ENCODE assay signal across 1 cellular context in the genomic region with DNA sequence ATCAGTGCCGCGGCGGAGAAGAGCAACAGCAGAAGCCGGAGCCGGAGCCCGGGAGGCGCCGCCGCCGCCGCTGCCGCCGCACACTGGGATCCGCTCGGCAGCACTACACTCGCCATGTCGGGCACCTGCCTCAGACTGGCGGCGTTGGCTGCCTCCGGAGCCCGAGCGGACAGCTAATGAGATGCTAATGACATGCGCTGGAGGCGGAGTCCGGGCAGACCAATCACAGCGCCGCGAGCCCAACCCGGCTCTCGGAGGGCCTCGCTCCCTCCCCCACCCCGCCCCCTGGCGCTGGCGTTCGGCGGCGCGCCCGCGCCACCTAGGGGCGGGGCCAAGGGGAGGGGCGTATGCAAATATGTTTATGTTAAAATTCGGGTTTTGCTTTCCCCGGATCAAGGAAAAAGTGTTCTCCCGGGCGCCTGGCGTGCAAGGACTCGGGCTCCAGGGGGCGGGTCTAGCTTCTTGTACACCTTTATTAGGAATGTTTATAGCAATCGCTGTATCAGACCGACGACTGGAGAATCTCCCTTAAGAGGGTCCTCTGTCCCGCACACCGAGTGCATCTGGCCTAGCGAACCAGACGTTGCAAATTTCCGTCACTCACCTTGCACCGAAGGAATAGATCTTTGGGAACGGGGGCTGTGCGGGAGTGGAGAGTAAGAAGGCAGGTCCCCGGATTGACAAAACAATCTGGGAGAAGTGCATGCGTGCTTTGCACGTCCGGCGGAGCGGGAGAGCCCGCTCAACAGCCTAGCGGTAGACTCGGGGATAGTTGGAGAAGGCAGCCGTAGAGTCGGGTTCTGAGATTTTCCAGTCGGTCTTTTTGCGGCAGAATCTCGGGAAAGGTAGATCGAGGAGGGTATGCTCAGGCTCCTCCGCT.
TF ChIP-seq lines count a peak whose summit lies in the region.

A gene (minus strand): TSS at position 137 of the 880 bp plus-strand sequence.

TF ChIP-seq in HepG2, 621 proteins besides CTCF, POLR2A, EP300 and RAD21 (continued from another document and continues in another):
- TF ChIP-seq, protein P1, sequence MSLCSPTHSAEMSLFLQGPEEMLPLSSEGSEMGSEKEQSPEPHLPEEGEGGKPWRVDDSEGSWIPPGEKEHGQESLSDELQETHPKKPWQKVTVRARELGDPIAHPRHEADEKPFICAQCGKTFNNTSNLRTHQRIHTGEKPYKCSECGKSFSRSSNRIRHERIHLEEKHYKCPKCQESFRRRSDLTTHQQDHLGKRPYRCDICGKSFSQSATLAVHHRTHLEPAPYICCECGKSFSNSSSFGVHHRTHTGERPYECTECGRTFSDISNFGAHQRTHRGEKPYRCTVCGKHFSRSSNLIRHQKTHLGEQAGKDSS (CRISPR knock-in tag; IDR thresholded peaks at IDR 0.05; ENCODE audit: borderline replicate concordance, low read depth), result 0 out of 2 replicates have a peak, but pooled peaks have one; percentile 64
- no peak; the same call in 1 of the 2 replicates for TF ChIP-seq DNMT3B (CRISPR knock-in tag; conservative IDR thresholded peaks at IDR 0.05)
- TF ChIP-seq MAZ (IDR thresholded peaks at IDR 0.05; ENCODE audit: borderline replicate concordance, low read depth, low read length), result peak; percentile 98
- TF ChIP-seq MAZ (CRISPR knock-in tag; IDR thresholded peaks at IDR 0.05; ENCODE audit: low read depth), result 0 out of 2 replicates have a peak, but pooled peaks have one; percentile 72
- TF ChIP-seq SKI (IDR thresholded peaks at IDR 0.05; ENCODE audit: partially characterized antibody), result peak; percentile 80
- TF ChIP-seq, protein P2, sequence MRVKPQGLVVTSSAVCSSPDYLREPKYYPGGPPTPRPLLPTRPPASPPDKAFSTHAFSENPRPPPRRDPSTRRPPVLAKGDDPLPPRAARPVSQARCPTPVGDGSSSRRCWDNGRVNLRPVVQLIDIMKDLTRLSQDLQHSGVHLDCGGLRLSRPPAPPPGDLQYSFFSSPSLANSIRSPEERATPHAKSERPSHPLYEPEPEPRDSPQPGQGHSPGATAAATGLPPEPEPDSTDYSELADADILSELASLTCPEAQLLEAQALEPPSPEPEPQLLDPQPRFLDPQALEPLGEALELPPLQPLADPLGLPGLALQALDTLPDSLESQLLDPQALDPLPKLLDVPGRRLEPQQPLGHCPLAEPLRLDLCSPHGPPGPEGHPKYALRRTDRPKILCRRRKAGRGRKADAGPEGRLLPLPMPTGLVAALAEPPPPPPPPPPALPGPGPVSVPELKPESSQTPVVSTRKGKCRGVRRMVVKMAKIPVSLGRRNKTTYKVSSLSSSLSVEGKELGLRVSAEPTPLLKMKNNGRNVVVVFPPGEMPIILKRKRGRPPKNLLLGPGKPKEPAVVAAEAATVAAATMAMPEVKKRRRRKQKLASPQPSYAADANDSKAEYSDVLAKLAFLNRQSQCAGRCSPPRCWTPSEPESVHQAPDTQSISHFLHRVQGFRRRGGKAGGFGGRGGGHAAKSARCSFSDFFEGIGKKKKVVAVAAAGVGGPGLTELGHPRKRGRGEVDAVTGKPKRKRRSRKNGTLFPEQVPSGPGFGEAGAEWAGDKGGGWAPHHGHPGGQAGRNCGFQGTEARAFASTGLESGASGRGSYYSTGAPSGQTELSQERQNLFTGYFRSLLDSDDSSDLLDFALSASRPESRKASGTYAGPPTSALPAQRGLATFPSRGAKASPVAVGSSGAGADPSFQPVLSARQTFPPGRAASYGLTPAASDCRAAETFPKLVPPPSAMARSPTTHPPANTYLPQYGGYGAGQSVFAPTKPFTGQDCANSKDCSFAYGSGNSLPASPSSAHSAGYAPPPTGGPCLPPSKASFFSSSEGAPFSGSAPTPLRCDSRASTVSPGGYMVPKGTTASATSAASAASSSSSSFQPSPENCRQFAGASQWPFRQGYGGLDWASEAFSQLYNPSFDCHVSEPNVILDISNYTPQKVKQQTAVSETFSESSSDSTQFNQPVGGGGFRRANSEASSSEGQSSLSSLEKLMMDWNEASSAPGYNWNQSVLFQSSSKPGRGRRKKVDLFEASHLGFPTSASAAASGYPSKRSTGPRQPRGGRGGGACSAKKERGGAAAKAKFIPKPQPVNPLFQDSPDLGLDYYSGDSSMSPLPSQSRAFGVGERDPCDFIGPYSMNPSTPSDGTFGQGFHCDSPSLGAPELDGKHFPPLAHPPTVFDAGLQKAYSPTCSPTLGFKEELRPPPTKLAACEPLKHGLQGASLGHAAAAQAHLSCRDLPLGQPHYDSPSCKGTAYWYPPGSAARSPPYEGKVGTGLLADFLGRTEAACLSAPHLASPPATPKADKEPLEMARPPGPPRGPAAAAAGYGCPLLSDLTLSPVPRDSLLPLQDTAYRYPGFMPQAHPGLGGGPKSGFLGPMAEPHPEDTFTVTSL (CRISPR knock-in tag; IDR thresholded peaks at IDR 0.05; ENCODE audit: borderline replicate concordance), result 0 out of 2 replicates have a peak, but pooled peaks have one; percentile 13
- no peak for TF ChIP-seq ZKSCAN5 (CRISPR knock-in tag; IDR thresholded peaks at IDR 0.05)
- TF ChIP-seq ZSCAN29 (CRISPR knock-in tag; conservative IDR thresholded peaks at IDR 0.05), result peak; percentile 85
- no peak for TF ChIP-seq TP53 (CRISPR knock-in tag; conservative IDR thresholded peaks at IDR 0.05)
- TF ChIP-seq, protein P3, sequence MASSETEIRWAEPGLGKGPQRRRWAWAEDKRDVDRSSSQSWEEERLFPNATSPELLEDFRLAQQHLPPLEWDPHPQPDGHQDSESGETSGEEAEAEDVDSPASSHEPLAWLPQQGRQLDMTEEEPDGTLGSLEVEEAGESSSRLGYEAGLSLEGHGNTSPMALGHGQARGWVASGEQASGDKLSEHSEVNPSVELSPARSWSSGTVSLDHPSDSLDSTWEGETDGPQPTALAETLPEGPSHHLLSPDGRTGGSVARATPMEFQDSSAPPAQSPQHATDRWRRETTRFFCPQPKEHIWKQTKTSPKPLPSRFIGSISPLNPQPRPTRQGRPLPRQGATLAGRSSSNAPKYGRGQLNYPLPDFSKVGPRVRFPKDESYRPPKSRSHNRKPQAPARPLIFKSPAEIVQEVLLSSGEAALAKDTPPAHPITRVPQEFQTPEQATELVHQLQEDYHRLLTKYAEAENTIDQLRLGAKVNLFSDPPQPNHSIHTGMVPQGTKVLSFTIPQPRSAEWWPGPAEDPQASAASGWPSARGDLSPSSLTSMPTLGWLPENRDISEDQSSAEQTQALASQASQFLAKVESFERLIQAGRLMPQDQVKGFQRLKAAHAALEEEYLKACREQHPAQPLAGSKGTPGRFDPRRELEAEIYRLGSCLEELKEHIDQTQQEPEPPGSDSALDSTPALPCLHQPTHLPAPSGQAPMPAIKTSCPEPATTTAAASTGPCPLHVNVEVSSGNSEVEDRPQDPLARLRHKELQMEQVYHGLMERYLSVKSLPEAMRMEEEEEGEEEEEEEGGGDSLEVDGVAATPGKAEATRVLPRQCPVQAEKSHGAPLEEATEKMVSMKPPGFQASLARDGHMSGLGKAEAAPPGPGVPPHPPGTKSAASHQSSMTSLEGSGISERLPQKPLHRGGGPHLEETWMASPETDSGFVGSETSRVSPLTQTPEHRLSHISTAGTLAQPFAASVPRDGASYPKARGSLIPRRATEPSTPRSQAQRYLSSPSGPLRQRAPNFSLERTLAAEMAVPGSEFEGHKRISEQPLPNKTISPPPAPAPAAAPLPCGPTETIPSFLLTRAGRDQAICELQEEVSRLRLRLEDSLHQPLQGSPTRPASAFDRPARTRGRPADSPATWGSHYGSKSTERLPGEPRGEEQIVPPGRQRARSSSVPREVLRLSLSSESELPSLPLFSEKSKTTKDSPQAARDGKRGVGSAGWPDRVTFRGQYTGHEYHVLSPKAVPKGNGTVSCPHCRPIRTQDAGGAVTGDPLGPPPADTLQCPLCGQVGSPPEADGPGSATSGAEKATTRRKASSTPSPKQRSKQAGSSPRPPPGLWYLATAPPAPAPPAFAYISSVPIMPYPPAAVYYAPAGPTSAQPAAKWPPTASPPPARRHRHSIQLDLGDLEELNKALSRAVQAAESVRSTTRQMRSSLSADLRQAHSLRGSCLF (CRISPR knock-in tag; IDR thresholded peaks at IDR 0.05; ENCODE audit: borderline replicate concordance), result no peak
- peak; percentile 71; the same call in 1 of the 2 replicates for TF ChIP-seq KDM4B (CRISPR knock-in tag; IDR thresholded peaks at IDR 0.05)
- TF ChIP-seq, protein P4, sequence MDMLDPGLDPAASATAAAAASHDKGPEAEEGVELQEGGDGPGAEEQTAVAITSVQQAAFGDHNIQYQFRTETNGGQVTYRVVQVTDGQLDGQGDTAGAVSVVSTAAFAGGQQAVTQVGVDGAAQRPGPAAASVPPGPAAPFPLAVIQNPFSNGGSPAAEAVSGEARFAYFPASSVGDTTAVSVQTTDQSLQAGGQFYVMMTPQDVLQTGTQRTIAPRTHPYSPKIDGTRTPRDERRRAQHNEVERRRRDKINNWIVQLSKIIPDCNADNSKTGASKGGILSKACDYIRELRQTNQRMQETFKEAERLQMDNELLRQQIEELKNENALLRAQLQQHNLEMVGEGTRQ (IDR thresholded peaks at IDR 0.05; ENCODE audit: low read depth, low read length), result no peak
- TF ChIP-seq, protein P4 (CRISPR knock-in tag; IDR thresholded peaks at IDR 0.05; ENCODE audit: borderline replicate concordance), result no peak
- TF ChIP-seq MYC (CRISPR knock-in tag; IDR thresholded peaks at IDR 0.05; ENCODE audit: borderline replicate concordance), result peak; percentile 37; the same call in 1 of the 2 replicates
- TF ChIP-seq, protein P5, sequence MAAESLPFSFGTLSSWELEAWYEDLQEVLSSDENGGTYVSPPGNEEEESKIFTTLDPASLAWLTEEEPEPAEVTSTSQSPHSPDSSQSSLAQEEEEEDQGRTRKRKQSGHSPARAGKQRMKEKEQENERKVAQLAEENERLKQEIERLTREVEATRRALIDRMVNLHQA (CRISPR knock-in tag; IDR thresholded peaks at IDR 0.05), result no peak
- TF ChIP-seq, protein P6, sequence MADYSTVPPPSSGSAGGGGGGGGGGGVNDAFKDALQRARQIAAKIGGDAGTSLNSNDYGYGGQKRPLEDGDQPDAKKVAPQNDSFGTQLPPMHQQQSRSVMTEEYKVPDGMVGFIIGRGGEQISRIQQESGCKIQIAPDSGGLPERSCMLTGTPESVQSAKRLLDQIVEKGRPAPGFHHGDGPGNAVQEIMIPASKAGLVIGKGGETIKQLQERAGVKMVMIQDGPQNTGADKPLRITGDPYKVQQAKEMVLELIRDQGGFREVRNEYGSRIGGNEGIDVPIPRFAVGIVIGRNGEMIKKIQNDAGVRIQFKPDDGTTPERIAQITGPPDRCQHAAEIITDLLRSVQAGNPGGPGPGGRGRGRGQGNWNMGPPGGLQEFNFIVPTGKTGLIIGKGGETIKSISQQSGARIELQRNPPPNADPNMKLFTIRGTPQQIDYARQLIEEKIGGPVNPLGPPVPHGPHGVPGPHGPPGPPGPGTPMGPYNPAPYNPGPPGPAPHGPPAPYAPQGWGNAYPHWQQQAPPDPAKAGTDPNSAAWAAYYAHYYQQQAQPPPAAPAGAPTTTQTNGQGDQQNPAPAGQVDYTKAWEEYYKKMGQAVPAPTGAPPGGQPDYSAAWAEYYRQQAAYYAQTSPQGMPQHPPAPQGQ (CRISPR knock-in tag; IDR thresholded peaks at IDR 0.05; ENCODE audit: borderline replicate concordance), result no peak
- no peak for TF ChIP-seq NONO (IDR thresholded peaks at IDR 0.05)
- TF ChIP-seq NONO (CRISPR knock-in tag; conservative IDR thresholded peaks at IDR 0.05), result peak; percentile 76; the same call in 1 of the 2 replicates
- 0 out of 2 replicates have a peak, but pooled peaks have one; percentile 33 for TF ChIP-seq ZNF670 (CRISPR knock-in tag; IDR thresholded peaks at IDR 0.05; ENCODE audit: borderline replicate concordance)
- no peak for TF ChIP-seq FOXA3 (CRISPR knock-in tag; IDR thresholded peaks at IDR 0.05)
- no peak for TF ChIP-seq ZNF749 (CRISPR knock-in tag; IDR thresholded peaks at IDR 0.05; ENCODE audit: borderline replicate concordance)
- TF ChIP-seq BORCS8-MEF2B (CRISPR knock-in tag; IDR thresholded peaks at IDR 0.05), result peak; percentile 14; the same call in 1 of the 2 replicates
- 0 out of 2 replicates have a peak, but pooled peaks have one; percentile 47 for TF ChIP-seq HOXD1 (CRISPR knock-in tag; IDR thresholded peaks at IDR 0.05)
- peak; percentile 28 for TF ChIP-seq SP5 (CRISPR knock-in tag; IDR thresholded peaks at IDR 0.05; ENCODE audit: borderline replicate concordance, low read depth)
- TF ChIP-seq GABPA (IDR thresholded peaks at IDR 0.05; ENCODE audit: low read depth, low read length), result no peak
- TF ChIP-seq GABPA (CRISPR knock-in tag; IDR thresholded peaks at IDR 0.05; ENCODE audit: low read depth), result 0 out of 2 replicates have a peak, but pooled peaks have one; percentile 16
- TF ChIP-seq, protein P7, sequence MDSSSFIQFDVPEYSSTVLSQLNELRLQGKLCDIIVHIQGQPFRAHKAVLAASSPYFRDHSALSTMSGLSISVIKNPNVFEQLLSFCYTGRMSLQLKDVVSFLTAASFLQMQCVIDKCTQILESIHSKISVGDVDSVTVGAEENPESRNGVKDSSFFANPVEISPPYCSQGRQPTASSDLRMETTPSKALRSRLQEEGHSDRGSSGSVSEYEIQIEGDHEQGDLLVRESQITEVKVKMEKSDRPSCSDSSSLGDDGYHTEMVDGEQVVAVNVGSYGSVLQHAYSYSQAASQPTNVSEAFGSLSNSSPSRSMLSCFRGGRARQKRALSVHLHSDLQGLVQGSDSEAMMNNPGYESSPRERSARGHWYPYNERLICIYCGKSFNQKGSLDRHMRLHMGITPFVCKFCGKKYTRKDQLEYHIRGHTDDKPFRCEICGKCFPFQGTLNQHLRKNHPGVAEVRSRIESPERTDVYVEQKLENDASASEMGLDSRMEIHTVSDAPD (CRISPR knock-in tag; IDR thresholded peaks at IDR 0.05), result no peak
- 0 out of 2 replicates have a peak, but pooled peaks have one; percentile 54 for TF ChIP-seq RXRB (CRISPR knock-in tag; IDR thresholded peaks at IDR 0.05; ENCODE audit: borderline replicate concordance)
- TF ChIP-seq PHF5A (CRISPR knock-in tag; IDR thresholded peaks at IDR 0.05; ENCODE audit: low read depth, unreplicated experiment), result peak; percentile 50
- TF ChIP-seq SOX6 (IDR thresholded peaks at IDR 0.05), result no peak
- peak; percentile 60 for TF ChIP-seq SOX6 (CRISPR knock-in tag; IDR thresholded peaks at IDR 0.05)
- peak; percentile 65; the same call in 1 of the 2 replicates for TF ChIP-seq HOXA9 (CRISPR knock-in tag; IDR thresholded peaks at IDR 0.05; ENCODE audit: borderline replicate concordance)
- TF ChIP-seq, protein P8, sequence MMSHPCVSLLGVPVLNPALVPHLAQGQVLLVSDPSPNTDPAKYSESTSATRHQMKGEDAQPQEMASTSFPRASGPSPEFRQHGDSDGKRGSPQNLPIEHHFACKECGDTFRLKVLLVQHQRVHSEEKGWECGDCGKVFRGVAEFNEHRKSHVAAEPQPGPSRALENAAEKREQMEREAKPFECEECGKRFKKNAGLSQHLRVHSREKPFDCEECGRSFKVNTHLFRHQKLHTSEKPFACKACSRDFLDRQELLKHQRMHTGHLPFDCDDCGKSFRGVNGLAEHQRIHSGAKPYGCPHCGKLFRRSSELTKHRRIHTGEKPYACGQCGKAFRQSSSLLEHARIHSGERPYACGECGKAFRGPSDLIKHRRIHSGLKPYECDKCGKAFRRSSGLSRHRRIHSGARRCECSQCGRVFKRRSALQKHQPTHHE (CRISPR knock-in tag; IDR thresholded peaks at IDR 0.05; ENCODE audit: borderline replicate concordance), result peak; percentile 78; the same call in 1 of the 2 replicates
- peak; percentile 53 for TF ChIP-seq FOXC1 (CRISPR knock-in tag; IDR thresholded peaks at IDR 0.05; ENCODE audit: borderline replicate concordance)
- no peak for TF ChIP-seq ZFP36L1 (CRISPR knock-in tag; IDR thresholded peaks at IDR 0.05)
- no peak for TF ChIP-seq TBX3 (IDR thresholded peaks at IDR 0.05; ENCODE audit: borderline replicate concordance)
- peak; percentile 77 for TF ChIP-seq HMG20B (CRISPR knock-in tag; conservative IDR thresholded peaks at IDR 0.05)
- no peak for TF ChIP-seq FLYWCH1 (CRISPR knock-in tag; IDR thresholded peaks at IDR 0.05)
